Comparison of ENCODE assay signal across 29 cellular contexts in the genomic region with DNA sequence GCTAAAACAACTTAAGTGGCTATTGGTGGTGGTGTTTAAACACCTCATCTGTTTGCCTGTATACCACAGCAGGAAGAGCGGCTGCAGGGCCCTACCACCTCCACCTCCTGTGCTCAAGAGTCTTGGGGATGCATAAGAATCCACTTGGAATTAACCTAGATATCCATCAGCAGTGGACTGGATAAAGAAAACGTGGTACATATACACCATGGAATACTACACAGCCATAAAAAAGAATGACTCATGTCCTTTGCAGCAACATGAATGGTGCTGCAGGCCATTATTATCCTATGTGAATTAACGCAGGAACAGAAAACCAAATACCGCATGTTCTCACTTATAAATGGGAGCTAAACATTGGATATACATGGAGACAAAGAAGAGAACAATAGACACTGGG.
"Had no signal": no experiment of that assay in that cellular context is flagged by ENCODE, and none has a peak within 500 bp of the region (broad histone marks: within the 10 kb centered on the region; RNA-seq: fewer than 3 reads in every experiment).

No MANE protein-coding gene starts in this region.

- H3K36me3 Mint-ChIP-seq: stimulated activated effector memory CD8-positive, alpha-beta T cell treated with anti-CD3 and anti-CD28 coated beads, Interleukin-12 subunit alpha, Interleukin-12 subunit beta, amount 100 ng/mL, for 72 hours had no signal

- H3K4me1 Mint-ChIP-seq: stimulated activated effector memory CD8-positive, alpha-beta T cell treated with anti-CD3 and anti-CD28 coated beads, Interleukin-12 subunit alpha, Interleukin-12 subunit beta, amount 100 ng/mL, for 72 hours; stimulated activated memory B cell treated with anti-CD40 and anti-IgM and Interleukin-4, amounts not matched to agents 10 μg/mL and 1 μg/mL and 100 μg/mL, for 72 hours; stimulated activated naive CD8-positive, alpha-beta T cell treated with anti-CD3 and anti-CD28 coated beads, Interleukin-15, amount 100 ng/mL, for 72 hours had no signal

- FAIRE-seq: urothelium cell line had no signal

- DNase-seq: stimulated activated CD4-positive, alpha-beta T cell treated with anti-CD3 and anti-CD28 coated beads, Interleukin-2, amount 100 ng/mL, for 48 hours; stimulated activated CD4-positive, alpha-beta T cell treated with anti-CD3 and anti-CD28 coated beads, Interleukin-4, amount 100 ng/mL, for 1 hour; stimulated activated CD4-positive, alpha-beta T cell treated with anti-CD3 and anti-CD28 coated beads, Interleukin-4, amount 100 ng/mL, for 24 hours; stimulated activated CD4-positive, alpha-beta T cell treated with anti-CD3 and anti-CD28 coated beads, Interleukin-4, amount 100 ng/mL, for 4 hours; stimulated activated CD8-positive, alpha-beta memory T cell treated with anti-CD3 and anti-CD28 coated beads, Interleukin-4, amount 100 ng/mL, for 48 hours; stimulated activated naive B cell treated with anti-CD40 and anti-IgM and Interleukin-4, amounts not matched to agents 10 μg/mL and 1 μg/mL and 100 μg/mL, for 72 hours; stimulated activated naive CD4-positive, alpha-beta T cell; stimulated activated naive CD4-positive, alpha-beta T cell treated with Interleukin-2 at 50 U/mL for 16 hours; stimulated activated naive CD8-positive, alpha-beta T cell treated with anti-CD3 and anti-CD28 coated beads, Interleukin-15, amount 100 ng/mL, for 72 hours; stimulated activated naive CD8-positive, alpha-beta T cell treated with anti-CD3 and anti-CD28 coated beads, Interleukin-15, Interleukin-2, amounts not matched to agents 100 U/mL and 50 U/mL, for 24 hours; stomach; substantia nigra; testis; thyroid gland; tibial artery; transverse colon; trophoblast cell; upper lobe of left lung; upper lobe of right lung; uterus had no signal

- ATAC-seq: stimulated activated effector memory CD8-positive, alpha-beta T cell treated with anti-CD3 and anti-CD28 coated beads, Interleukin-12 subunit alpha, Interleukin-12 subunit beta, amount 100 ng/mL, for 72 hours; stimulated activated memory B cell treated with anti-CD40 and anti-IgM and Interleukin-4, amounts not matched to agents 10 μg/mL and 1 μg/mL and 100 μg/mL, for 72 hours; stimulated activated naive B cell treated with anti-CD40 and anti-IgM and Interleukin-4, amounts not matched to agents 10 μg/mL and 1 μg/mL and 100 μg/mL, for 72 hours; stimulated activated naive CD8-positive, alpha-beta T cell treated with anti-CD3 and anti-CD28 coated beads, Interleukin-15, amount 100 ng/mL, for 72 hours; stimulated activated naive CD8-positive, alpha-beta T cell treated with anti-CD3 and anti-CD28 coated beads, Interleukin-15, Interleukin-2, amounts not matched to agents 100 U/mL and 50 U/mL, for 24 hours; upper lobe of right lung had no signal

- H3K4me1 ChIP-seq: suprapubic skin, testis, thyroid gland, tibial artery, tibial nerve, transverse colon, upper lobe of left lung, upper lobe of right lung, uterus, vagina had no signal

- H3K27ac Mint-ChIP-seq: stimulated activated effector memory CD8-positive, alpha-beta T cell treated with anti-CD3 and anti-CD28 coated beads, Interleukin-12 subunit alpha, Interleukin-12 subunit beta, amount 100 ng/mL, for 72 hours; stimulated activated memory B cell treated with anti-CD40 and anti-IgM and Interleukin-4, amounts not matched to agents 10 μg/mL and 1 μg/mL and 100 μg/mL, for 72 hours; stimulated activated naive B cell treated with anti-CD40 and anti-IgM and Interleukin-4, amounts not matched to agents 10 μg/mL and 1 μg/mL and 100 μg/mL, for 72 hours; stimulated activated naive CD8-positive, alpha-beta T cell treated with anti-CD3 and anti-CD28 coated beads, Interleukin-15, amount 100 ng/mL, for 72 hours; stimulated activated naive CD8-positive, alpha-beta T cell treated with anti-CD3 and anti-CD28 coated beads, Interleukin-15, Interleukin-2, amounts not matched to agents 100 ng/mL and 50 ng/mL, for 24 hours; type B pancreatic cell had no signal

- H3K27me3 Mint-ChIP-seq: stimulated activated memory B cell treated with anti-CD40 and anti-IgM and Interleukin-4, amounts not matched to agents 10 μg/mL and 1 μg/mL and 100 μg/mL, for 72 hours; stimulated activated naive B cell treated with anti-CD40 and anti-IgM and Interleukin-4, amounts not matched to agents 10 μg/mL and 1 μg/mL and 100 μg/mL, for 72 hours; stimulated activated naive CD8-positive, alpha-beta T cell treated with anti-CD3 and anti-CD28 coated beads, Interleukin-15, amount 100 ng/mL, for 72 hours; stimulated activated naive CD8-positive, alpha-beta T cell treated with anti-CD3 and anti-CD28 coated beads, Interleukin-15, Interleukin-2, amounts not matched to agents 100 ng/mL and 50 ng/mL, for 24 hours; type B pancreatic cell had no signal

- H3K36me3 ChIP-seq: thoracic aorta, thyroid gland, transverse colon, upper lobe of right lung, uterus had no signal

- H3K9me3 ChIP-seq: stomach, suprapubic skin, testis, thoracic aorta, thyroid gland, tibial artery, transverse colon, upper lobe of left lung, upper lobe of right lung, uterus, vagina had no signal

- H3K9me3 Mint-ChIP-seq: stimulated activated effector memory CD8-positive, alpha-beta T cell treated with anti-CD3 and anti-CD28 coated beads, Interleukin-12 subunit alpha, Interleukin-12 subunit beta, amount 100 ng/mL, for 72 hours; type B pancreatic cell had no signal

- H3K27me3 ChIP-seq: stomach, suprapubic skin, testis, thyroid gland, tibial artery, tibial nerve, transverse colon, upper lobe of left lung, upper lobe of right lung, uterus, vagina had no signal

- H3K27ac ChIP-seq: stomach, suprapubic skin, testis, thoracic aorta, thyroid gland, tibial artery, tibial nerve, transverse colon, upper lobe of left lung, upper lobe of right lung, uterus, vagina had no signal

- H3K4me3 Mint-ChIP-seq: stimulated activated effector memory CD8-positive, alpha-beta T cell treated with anti-CD3 and anti-CD28 coated beads, Interleukin-12 subunit alpha, Interleukin-12 subunit beta, amount 100 ng/mL, for 72 hours; stimulated activated memory B cell treated with anti-CD40 and anti-IgM and Interleukin-4, amounts not matched to agents 10 μg/mL and 1 μg/mL and 100 μg/mL, for 72 hours; stimulated activated naive B cell treated with anti-CD40 and anti-IgM and Interleukin-4, amounts not matched to agents 10 μg/mL and 1 μg/mL and 100 μg/mL, for 72 hours; stimulated activated naive CD8-positive, alpha-beta T cell treated with anti-CD3 and anti-CD28 coated beads, Interleukin-15, amount 100 ng/mL, for 72 hours; stimulated activated naive CD8-positive, alpha-beta T cell treated with anti-CD3 and anti-CD28 coated beads, Interleukin-15, Interleukin-2, amounts not matched to agents 100 ng/mL and 50 ng/mL, for 24 hours; type B pancreatic cell had no signal

- H3K4me3 ChIP-seq: stomach, suprapubic skin, testis, thoracic aorta, thyroid gland, tibial artery, tibial nerve, transverse colon, upper lobe of left lung, upper lobe of right lung, uterus, vagina had no signal
